ENCODE assay signal across 9 cellular contexts in the genomic region with DNA sequence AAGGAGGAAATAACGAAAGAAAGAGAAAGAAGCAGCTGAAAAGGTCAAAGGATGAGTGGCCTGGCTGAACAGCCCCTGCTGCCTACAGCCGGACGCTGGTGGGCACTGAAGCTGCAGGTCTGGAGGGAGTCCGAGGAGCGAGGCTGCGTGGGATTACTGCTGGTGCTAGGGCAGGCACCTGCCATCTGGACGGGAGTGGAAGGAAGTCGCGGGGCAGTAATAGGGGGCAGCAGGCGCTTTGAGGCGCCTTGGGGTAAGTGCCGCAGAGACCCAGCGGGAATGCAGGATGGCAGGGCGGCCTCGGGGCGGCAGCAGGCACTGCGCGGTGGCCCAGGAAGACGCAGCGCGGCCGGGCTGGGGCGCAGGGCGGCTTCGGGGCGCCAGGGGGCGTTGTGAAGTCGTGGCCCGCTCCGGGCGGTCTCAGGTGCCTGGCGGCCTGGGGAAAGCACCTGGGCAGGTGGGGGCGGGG. TPM values are rescaled to one million over a fixed set of nuclear protein-coding genes. Genes with fewer than 3 reads are reported as not detected.
DNase-seq lines count a peak whose midpoint lies in the region; ATAC-seq and TF ChIP-seq lines count a peak whose summit lies in the region.
"Had no signal": no experiment of that assay in that cellular context is flagged by ENCODE, and none has a peak within 500 bp of the region (broad histone marks: within the 10 kb centered on the region; RNA-seq: fewer than 3 reads in every experiment).

No MANE protein-coding gene starts in this region.

- WGBS in IMR-90 (ENCODE audit: extremely low coverage in 2 of 2, insufficient read length in 1 of 2), 2 experiments, result 6% methylated on average over 7 of the region's 33 CpGs; no CpG with 5 or more reads in 1 of the 2 experiments

- H3K9me3 Mint-ChIP-seq in activated T-helper 2 cell treated with anti-CD3 and anti-CD28 coated beads, Interferon-gamma antibody, Interleukin-2, Interleukin-4, amounts not matched to agents 10 μg/mL and 5 μg/mL and 100 μg/mL, durations not matched to agents 14 hours and 24 hours and 36 hours, result no peaks in the 10 kb centered on the region

- no peak overlapping the region for H2BK120ac ChIP-seq in IMR-90 (ENCODE audit: low read depth, low read length)

- no peaks in the 10 kb centered on the region for H3K9me3 ChIP-seq in IMR-90 (ENCODE audit: control insufficient read depth, insufficient read depth, low read length)

- no peaks in the 10 kb centered on the region for H3K4me1 ChIP-seq in IMR-90 (ENCODE audit: control insufficient read depth, insufficient read depth, low read length)

- H3K4me3 Mint-ChIP-seq in activated T-helper 2 cell treated with anti-CD3 and anti-CD28 coated beads, Interferon-gamma antibody, Interleukin-2, Interleukin-4, amounts not matched to agents 10 μg/mL and 5 μg/mL and 100 μg/mL, durations not matched to agents 14 hours and 24 hours and 36 hours (ENCODE audit: low read depth), result no peak overlapping the region

- no peak overlapping the region for H3K56ac ChIP-seq in IMR-90 (ENCODE audit: extremely low read depth, insufficient read depth, low read length)

- no peaks in the 10 kb centered on the region for H3K36me3 ChIP-seq in IMR-90 (ENCODE audit: control insufficient read depth, insufficient read depth, low read length)

- CTCF ChIA-PET in IMR-90 (lab: Yijun Ruan, JAX), result interaction anchor here (0.6 to 1.1 kb wide), 2 partner anchors 252 to 1947 kb away, joined by 3 to 4 read pairs; no protein-coding TSS in a partner anchor

- H3K27ac ChIP-seq in IMR-90 (ENCODE audit: insufficient read depth, low read length), result no peak overlapping the region

- no TSS peak for BruUV-seq in IMR-90 (replicated peaks; lab: Mats Ljungman, UMichigan)

- H3K4me3 ChIP-seq in IMR-90 (ENCODE audit: insufficient read depth, low read depth, low read length) (no peak overlapping the region), fibroblast of villous mesenchyme (ENCODE audit: low read depth, low read length) (no peak overlapping the region)

- peaks cover 3% of the 10 kb centered on the region for H3K4me1 Mint-ChIP-seq in activated T-helper 2 cell treated with anti-CD3 and anti-CD28 coated beads, Interferon-gamma antibody, Interleukin-2, Interleukin-4, amounts not matched to agents 10 μg/mL and 5 μg/mL and 100 μg/mL, durations not matched to agents 14 hours and 24 hours and 36 hours (ENCODE audit: low read depth)

- H2AK5ac ChIP-seq in IMR-90 (ENCODE audit: low read depth, low read length), result no peak overlapping the region

- dilution Hi-C loops in IMR-90 (cut with HindIII; ENCODE audit: low sequenced_read_pairs, unreplicated experiment), result no loop called here

- H3K27me3 Mint-ChIP-seq in activated T-helper 2 cell treated with anti-CD3 and anti-CD28 coated beads, Interferon-gamma antibody, Interleukin-2, Interleukin-4, amounts not matched to agents 10 μg/mL and 5 μg/mL and 100 μg/mL, durations not matched to agents 14 hours and 24 hours and 36 hours (ENCODE audit: low read depth), result peaks cover 41% of the 10 kb centered on the region

- POLR2A ChIA-PET in IMR-90 (lab: Charles Lee; ENCODE audit: unreplicated experiment), result no interaction called here

- H2BK5ac ChIP-seq in IMR-90 (ENCODE audit: low read depth, low read length, poor library complexity, severe bottlenecking), result no peak overlapping the region

- peak; percentile 69 for TF ChIP-seq RAD21 in IMR-90 (IDR thresholded peaks at IDR 0.05; ENCODE audit: low read length)

- no peak overlapping the region for H2BK15ac ChIP-seq in IMR-90 (ENCODE audit: low read depth, low read length)

- in situ Hi-C loops in IMR-90 (cut with MboI; ENCODE audit: low sequenced_read_pairs), result loop anchor here (10.0 kb wide), 1 partner anchor 253 kb away; no protein-coding TSS in a partner anchor

- H4K91ac ChIP-seq in IMR-90 (ENCODE audit: insufficient read depth, low read depth, low read length), result no peak overlapping the region

- H3K9me1 ChIP-seq in IMR-90 (ENCODE audit: insufficient read depth, low read length), result no peaks in the 10 kb centered on the region

- peak overlapping the region; percentile 70 for H2AK9ac ChIP-seq in IMR-90 (replicated peaks; ENCODE audit: low read depth, low read length, poor library complexity)

- intact Hi-C loops in IMR-90 (cut with micrococcal nuclease), result loop anchor here (1.0 kb wide), 1 partner anchor 252 kb away; no protein-coding TSS in a partner anchor
- intact Hi-C loops in activated T-helper 2 cell treated with anti-CD3 and anti-CD28 coated beads, Interferon-gamma antibody, Interleukin-2, Interleukin-4, amounts not matched to agents 10 μg/mL and 5 μg/mL and 100 μg/mL, durations not matched to agents 14 hours and 24 hours and 36 hours (cut with micrococcal nuclease), result loop anchor here (1.0 kb wide), 1 partner anchor 252 kb away; no protein-coding TSS in a partner anchor

- peak; percentile 93 for ATAC-seq in GM21423 (IDR thresholded peaks at IDR 0.05; ENCODE audit: unreplicated experiment)
- peak; percentile 98 for ATAC-seq in IMR-90 (ENCODE audit: low read depth)

- H4K5ac ChIP-seq in IMR-90 (ENCODE audit: low read depth, low read length), result no peak overlapping the region

- H2BK20ac ChIP-seq in IMR-90 (ENCODE audit: low read depth, low read length), result no peak overlapping the region

- H3K27ac Mint-ChIP-seq in activated T-helper 2 cell treated with anti-CD3 and anti-CD28 coated beads, Interferon-gamma antibody, Interleukin-2, Interleukin-4, amounts not matched to agents 10 μg/mL and 5 μg/mL and 100 μg/mL, durations not matched to agents 14 hours and 24 hours and 36 hours, result no peak overlapping the region

- peak; percentile 87 for DNase-seq in COR-L47 (lab: John Stamatoyannopoulos, UW)
- peak; percentile 25 for DNase-seq in IMR-90
- peak; percentile 64 for DNase-seq in activated T-helper 2 cell treated with anti-CD3 and anti-CD28 coated beads, Interferon-gamma antibody, Interleukin-2, Interleukin-4, amounts not matched to agents 10 μg/mL and 5 μg/mL and 100 μg/mL, durations not matched to agents 14 hours and 24 hours and 36 hours (ENCODE audit: low spot score)
- peak; percentile 41 for DNase-seq in fibroblast of villous mesenchyme (ENCODE audit: low read depth)
- DNase-seq in nucleus accumbens (lab: John Stamatoyannopoulos, UW), result peak in 49 of 56 donors; percentile 0 to 76 (median 33)
- peak; percentile 9 for DNase-seq in stromal cell of bone marrow (ENCODE audit: low read depth)

- H3K27me3 ChIP-seq in IMR-90 (ENCODE audit: control insufficient read depth, insufficient read depth, low read length), result peaks cover 40% of the 10 kb centered on the region

- no peaks in the 10 kb centered on the region for H3K36me3 Mint-ChIP-seq in activated T-helper 2 cell treated with anti-CD3 and anti-CD28 coated beads, Interferon-gamma antibody, Interleukin-2, Interleukin-4, amounts not matched to agents 10 μg/mL and 5 μg/mL and 100 μg/mL, durations not matched to agents 14 hours and 24 hours and 36 hours (ENCODE audit: low read depth)

- no peak overlapping the region for H3K23ac ChIP-seq in IMR-90 (ENCODE audit: low read depth, low read length)

- no peak overlapping the region for H3K9ac ChIP-seq in IMR-90 (ENCODE audit: low read depth, low read length)

- no peak overlapping the region for H3K4me2 ChIP-seq in IMR-90 (ENCODE audit: low read depth, low read length)

- TF ChIP-seq POLR2A in IMR-90 (IDR thresholded peaks at IDR 0.05; ENCODE audit: low read depth, low read length), result no peak

- H4K8ac ChIP-seq in IMR-90 (ENCODE audit: low read depth in 2 of 2, low read length in 2 of 2), result no peak overlapping the region

- H2AFZ ChIP-seq in IMR-90 (replicated peaks; ENCODE audit: low read length, poor library complexity), result peak overlapping the region; percentile 78

- H3K79me1 ChIP-seq in IMR-90 (ENCODE audit: low read depth in 1 of 2, low read length in 2 of 2), result no peaks in the 10 kb centered on the region

- H4K20me1 ChIP-seq in IMR-90 (ENCODE audit: insufficient read depth, low read length), result no peaks in the 10 kb centered on the region

- peak; percentile 86 for TF ChIP-seq CTCF in IMR-90 (conservative IDR thresholded peaks at IDR 0.05; ENCODE audit: low read depth, low read length)
- peak; percentile 77 for TF ChIP-seq CTCF in fibroblast of villous mesenchyme (IDR thresholded peaks at IDR 0.05; ENCODE audit: insufficient read depth, low read depth, low read length)

- no peak overlapping the region for H3K14ac ChIP-seq in IMR-90 (replicated peaks; ENCODE audit: low read depth, low read length)

- no peak overlapping the region for H3K18ac ChIP-seq in IMR-90 (ENCODE audit: low read depth, low read length)

- no peak overlapping the region for H3K4ac ChIP-seq in IMR-90 (ENCODE audit: low read depth, low read length)

TF ChIP-seq in IMR-90, 13 proteins besides CTCF, POLR2A, EP300 and RAD21:
- TF ChIP-seq SMC3 (IDR thresholded peaks at IDR 0.05; ENCODE audit: low read depth, low read length) (peak; percentile 69), BHLHE40 (IDR thresholded peaks at IDR 0.05; ENCODE audit: low read depth, low read length) (no peak)

TF ChIP-seq in PFSK-1, 5 proteins besides CTCF, POLR2A, EP300 and RAD21:
- TF ChIP-seq POLR2AphosphoS5 (IDR thresholded peaks at IDR 0.05; ENCODE audit: low read depth, low read length) (no peak), FOXP2 (optimal IDR thresholded peaks at IDR 0.05; ENCODE audit: borderline replicate concordance, extremely low read depth, extremely low read length, insufficient read depth) (peak; percentile 27)
TF ChIP-seq in PFSK-1: peak in this region for 1.

RNA-seq across cellular contexts. Expression of gene SCNN1G, which starts 0.3 kb away (rescaled TPM):
- total RNA-seq in IMR-90 (2012; rRNA removed), result not detected in 2 replicates
- not detected in 2 replicates for polyA plus RNA-seq in IMR-90 (2012; rRNA removed)
- polyA plus RNA-seq in IMR-90 (2012; cell fraction: cytosol; rRNA removed), result not detected in 2 replicates
- polyA plus RNA-seq in IMR-90 (2012; cell fraction: nucleus; rRNA removed; ENCODE audit: low replicate concordance), result not detected in 2 replicates
- polyA plus RNA-seq in PFSK-1 (2012; ENCODE audit: insufficient read length, low read depth), result 1.3 TPM
- not detected in 2 replicates for total RNA-seq in activated T-helper 2 cell treated with anti-CD3 and anti-CD28 coated beads, Interferon-gamma antibody, Interleukin-2, Interleukin-4, amounts not matched to agents 10 μg/mL and 5 μg/mL and 100 μg/mL, durations not matched to agents 14 hours and 24 hours and 36 hours
- not detected in 2 replicates for total RNA-seq in fibroblast of villous mesenchyme
- total RNA-seq: T-helper 1 cell treated with Interleukin-12 subunit alpha and Interleukin-12 subunit beta and Interleukin-4 antibody, amounts not matched to agents 30 ng/mL and 1 ng/mL, for 36 hours had no signal

RNA-seq across cellular contexts. Expression of gene USP31, which starts 33.0 kb away (rescaled TPM):
- total RNA-seq in IMR-90 (2012; rRNA removed), result 3.4 and 3.9 TPM in 2 replicates
- 2.9 and 3.1 TPM in 2 replicates for polyA plus RNA-seq in IMR-90 (2012; rRNA removed)
- 1.7 and 1.8 TPM in 2 replicates for polyA plus RNA-seq in IMR-90 (2012; cell fraction: cytosol; rRNA removed)
- polyA plus RNA-seq in IMR-90 (2012; cell fraction: nucleus; rRNA removed; ENCODE audit: low replicate concordance), result 7.7 and 8.4 TPM in 2 replicates
- polyA plus RNA-seq in PFSK-1 (2012; ENCODE audit: insufficient read length, low read depth), result 6.2 TPM
- 7.7 and 8.0 TPM in 2 replicates for total RNA-seq in activated T-helper 2 cell treated with anti-CD3 and anti-CD28 coated beads, Interferon-gamma antibody, Interleukin-2, Interleukin-4, amounts not matched to agents 10 μg/mL and 5 μg/mL and 100 μg/mL, durations not matched to agents 14 hours and 24 hours and 36 hours
- 9.3 and 11.2 TPM in 2 replicates for total RNA-seq in fibroblast of villous mesenchyme

Comparison
In these comparisons a context has a peak if more than half of its experiments do, and no peak if none do; other contexts are left out.
1. DNase-seq: peak in every context shown above with its lines; median percentile 87 in COR-L47; 64 in activated T-helper 2 cell treated with anti-CD3 and anti-CD28 coated beads, Interferon-gamma antibody, Interleukin-2, Interleukin-4, amounts not matched to agents 10 μg/mL and 5 μg/mL and 100 μg/mL, durations not matched to agents 14 hours and 24 hours and 36 hours; 41 in fibroblast of villous mesenchyme; 33 in nucleus accumbens; 25 in IMR-90; 9 in stromal cell of bone marrow.